ENCODE assay signal across 14 cellular contexts in genomic region chr6:69887026-69887425, GRCh38. TPM values are rescaled to one million over a fixed set of nuclear protein-coding genes. Genes with fewer than 3 reads are reported as not detected.
DNase-seq lines count a peak whose midpoint lies in the region; ATAC-seq and TF ChIP-seq lines count a peak whose summit lies in the region.
"Had no signal": no experiment of that assay in that cellular context is flagged by ENCODE, and none has a peak within 500 bp of the region (broad histone marks: within the 10 kb centered on the region; RNA-seq: fewer than 3 reads in every experiment).

No MANE protein-coding gene starts in this region.

- peaks cover 3% of the 10 kb centered on the region for H3K9me3 Mint-ChIP-seq in stimulated activated effector memory CD8-positive, alpha-beta T cell treated with anti-CD3 and anti-CD28 coated beads, Interleukin-12 subunit alpha, Interleukin-12 subunit beta, amount 100 ng/mL, for 72 hours

- H3K9me3 ChIP-seq in MM.1S (replicated peaks; ENCODE audit: insufficient read depth, low read length), result no peaks in the 10 kb centered on the region
- H3K9me3 ChIP-seq in SK-N-SH, result no peaks in the 10 kb centered on the region

- ATAC-seq in HG02588 (IDR thresholded peaks at IDR 0.05; ENCODE audit: unreplicated experiment), result peak; percentile 76
- ATAC-seq in stimulated activated effector memory CD8-positive, alpha-beta T cell treated with anti-CD3 and anti-CD28 coated beads, Interleukin-12 subunit alpha, Interleukin-12 subunit beta, amount 100 ng/mL, for 72 hours, result peak; percentile 62
- ATAC-seq: activated CD8-positive, alpha-beta memory T cell treated with anti-CD3 and anti-CD28 coated beads, Interleukin-2, amount 10 ng/mL, durations not matched to agents 7 days and 5 days had no signal

- H3K27ac Mint-ChIP-seq in stimulated activated effector memory CD8-positive, alpha-beta T cell treated with anti-CD3 and anti-CD28 coated beads, Interleukin-12 subunit alpha, Interleukin-12 subunit beta, amount 100 ng/mL, for 72 hours, result no peak overlapping the region
- H3K27ac Mint-ChIP-seq: activated CD8-positive, alpha-beta memory T cell treated with anti-CD3 and anti-CD28 coated beads, Interleukin-2, amount 10 ng/mL, durations not matched to agents 7 days and 5 days had no signal

- no peak overlapping the region for H3K27ac ChIP-seq in MM.1S (ENCODE audit: low read length)
- H3K27ac ChIP-seq in SK-N-SH (ENCODE audit: low read depth in 2 of 2, low read length in 1 of 2), result no peak overlapping the region
- H3K27ac ChIP-seq: coronary artery, parathyroid adenoma had no signal

- CTCF ChIA-PET in SK-N-SH (lab: Yijun Ruan, JAX), result interaction anchor here (0.5 to 1.5 kb wide), 2 partner anchors 10 to 129 kb away, joined by 3 read pairs; no protein-coding TSS in a partner anchor

- H3K79me2 ChIP-seq in MM.1S (ENCODE audit: low read length), result no peaks in the 10 kb centered on the region
- H3K79me2 ChIP-seq in SK-N-SH (ENCODE audit: insufficient read depth), result no peaks in the 10 kb centered on the region
- H3K79me2 ChIP-seq: parathyroid adenoma had no signal

- H3F3A ChIP-seq in MM.1S (ENCODE audit: insufficient read depth, low read length) (no peaks in the 10 kb centered on the region), SK-N-SH (replicated peaks; ENCODE audit: insufficient read depth) (no peaks in the 10 kb centered on the region)

- no peak for TF ChIP-seq RAD21 in SK-N-SH (IDR thresholded peaks at IDR 0.05; ENCODE audit: low read length)

- H4K20me1 ChIP-seq in MM.1S (ENCODE audit: insufficient read depth, low read length), result no peaks in the 10 kb centered on the region
- H4K20me1 ChIP-seq in SK-N-SH (ENCODE audit: insufficient read depth), result no peaks in the 10 kb centered on the region

- H3K4me3 ChIP-seq in MM.1S (ENCODE audit: low read length) (no peak overlapping the region), SK-N-SH (ENCODE audit: low read depth in 2 of 2, low read length in 1 of 2) (no peak overlapping the region)
- H3K4me3 ChIP-seq: coronary artery had no signal

- H3K9me2 ChIP-seq in MM.1S (replicated peaks; ENCODE audit: insufficient read depth, low read length) (no peaks in the 10 kb centered on the region), SK-N-SH (no peaks in the 10 kb centered on the region)

- H3K4me2 ChIP-seq in MM.1S (ENCODE audit: low read depth, low read length) (no peak overlapping the region), SK-N-SH (no peak overlapping the region)

- no peaks in the 10 kb centered on the region for H3K36me3 Mint-ChIP-seq in stimulated activated effector memory CD8-positive, alpha-beta T cell treated with anti-CD3 and anti-CD28 coated beads, Interleukin-12 subunit alpha, Interleukin-12 subunit beta, amount 100 ng/mL, for 72 hours
- H3K36me3 Mint-ChIP-seq: activated CD8-positive, alpha-beta memory T cell treated with anti-CD3 and anti-CD28 coated beads, Interleukin-2, amount 10 ng/mL, durations not matched to agents 7 days and 5 days had no signal

- POLR2A ChIA-PET in SK-N-SH (lab: Yijun Ruan, JAX), result no interaction called here

- H3K4me1 ChIP-seq in MM.1S (ENCODE audit: low read length) (no peaks in the 10 kb centered on the region), SK-N-SH (ENCODE audit: control insufficient read depth in 1 of 2, insufficient read depth in 2 of 2, low read depth in 1 of 2, low read length in 1 of 2) (peaks cover 0 to 4% of the 10 kb centered on the region in 2 experiments; a peak in 1 of 4 replicates)
- H3K4me1 ChIP-seq: parathyroid adenoma had no signal

- H3K9ac ChIP-seq in MM.1S (ENCODE audit: low read length), result no peak overlapping the region
- H3K9ac ChIP-seq in SK-N-SH, result no peak overlapping the region
- H3K9ac ChIP-seq: parathyroid adenoma had no signal

- no peaks in the 10 kb centered on the region for H3K36me3 ChIP-seq in MM.1S (replicated peaks; ENCODE audit: insufficient read depth, low read length)
- no peaks in the 10 kb centered on the region for H3K36me3 ChIP-seq in SK-N-SH (replicated peaks in 1 of 2; ENCODE audit: control insufficient read depth in 1 of 2, insufficient read depth in 2 of 2, low read length in 1 of 2)

- H3K27me3 ChIP-seq in MM.1S (replicated peaks; ENCODE audit: insufficient read depth, low read length) (no peaks in the 10 kb centered on the region), SK-N-SH (ENCODE audit: insufficient read depth) (no peaks in the 10 kb centered on the region)

- TF ChIP-seq EP300 in SK-N-SH (IDR thresholded peaks at IDR 0.05; ENCODE audit: borderline replicate concordance in 1 of 2, low read depth in 1 of 2, low read length in 1 of 2), result no peak

- H3K4me1 Mint-ChIP-seq in stimulated activated effector memory CD8-positive, alpha-beta T cell treated with anti-CD3 and anti-CD28 coated beads, Interleukin-12 subunit alpha, Interleukin-12 subunit beta, amount 100 ng/mL, for 72 hours, result no peaks in the 10 kb centered on the region
- H3K4me1 Mint-ChIP-seq: activated CD8-positive, alpha-beta memory T cell treated with anti-CD3 and anti-CD28 coated beads, Interleukin-2, amount 10 ng/mL, durations not matched to agents 7 days and 5 days had no signal

- no peak for TF ChIP-seq CTCF in MM.1S (IDR thresholded peaks at IDR 0.05; ENCODE audit: low read length)
- no peak for TF ChIP-seq CTCF in SK-N-SH (IDR thresholded peaks at IDR 0.05)

- H3K4me3 Mint-ChIP-seq in stimulated activated effector memory CD8-positive, alpha-beta T cell treated with anti-CD3 and anti-CD28 coated beads, Interleukin-12 subunit alpha, Interleukin-12 subunit beta, amount 100 ng/mL, for 72 hours, result no peak overlapping the region
- H3K4me3 Mint-ChIP-seq: activated CD8-positive, alpha-beta memory T cell treated with anti-CD3 and anti-CD28 coated beads, Interleukin-2, amount 10 ng/mL, durations not matched to agents 7 days and 5 days had no signal

- DNase-seq in DMS53 (lab: John Stamatoyannopoulos, UW), result peak; percentile 15
- DNase-seq in DMS53 treated with DMSO at 0.1 percent for 48 hours (lab: John Stamatoyannopoulos, UW; ENCODE audit: unreplicated experiment), result no peak
- peak; percentile 34 for DNase-seq in MM.1S
- no peak for DNase-seq in stimulated activated effector memory CD8-positive, alpha-beta T cell treated with anti-CD3 and anti-CD28 coated beads, Interleukin-12 subunit alpha, Interleukin-12 subunit beta, amount 100 ng/mL, for 72 hours (ENCODE audit: low spot score in 2 of 2)
- DNase-seq in SK-N-SH, result no peak
- no peak for DNase-seq in COLO829 (ENCODE audit: low spot score)
- no peak for DNase-seq in Ammon's horn (ENCODE audit: low spot score)
- DNase-seq: activated CD8-positive, alpha-beta memory T cell treated with anti-CD3 and anti-CD28 coated beads, Interleukin-2, amount 10 ng/mL, durations not matched to agents 7 days and 5 days; NCI-H1105; NCI-H446; stimulated activated CD4-positive, alpha-beta T cell treated with anti-CD3 and anti-CD28 coated beads, Interleukin-12 subunit alpha, Interleukin-12 subunit beta, amount 100 ng/mL, for 4 hours had no signal

- no peak overlapping the region for H2AFZ ChIP-seq in MM.1S (ENCODE audit: low read length)
- H2AFZ ChIP-seq in SK-N-SH (ENCODE audit: low read depth), result no peak overlapping the region
- H2AFZ ChIP-seq: parathyroid adenoma had no signal

- 53% methylated on average over 1 of the region's 1 CpG for WGBS in SK-N-SH (ENCODE audit: low lambda C conversion rate)

TF ChIP-seq in SK-N-SH, 30 proteins besides CTCF, POLR2A, EP300 and RAD21 (continues in another document):
- no peak for TF ChIP-seq TCF12 (IDR thresholded peaks at IDR 0.05)
- no peak for TF ChIP-seq PBX3 (IDR thresholded peaks at IDR 0.05)
- no peak for TF ChIP-seq FOXM1 (IDR thresholded peaks at IDR 0.05; ENCODE audit: low read depth)
- no peak for TF ChIP-seq FOXJ3 (CRISPR knock-in tag; IDR thresholded peaks at IDR 0.05)
- no peak for TF ChIP-seq RXRA (IDR thresholded peaks at IDR 0.05; ENCODE audit: borderline replicate concordance, low read depth)
- no peak for TF ChIP-seq RCOR1 (IDR thresholded peaks at IDR 0.05; ENCODE audit: low read length)
- no peak for TF ChIP-seq FOSL2 (IDR thresholded peaks at IDR 0.05; ENCODE audit: borderline replicate concordance, low read depth)
- TF ChIP-seq REST (IDR thresholded peaks at IDR 0.05; ENCODE audit: low read depth, low read length), result no peak
- no peak for TF ChIP-seq NFIC (IDR thresholded peaks at IDR 0.05; ENCODE audit: borderline replicate concordance)
- TF ChIP-seq RFX5 (IDR thresholded peaks at IDR 0.05; ENCODE audit: low read length), result no peak

RNA-seq across cellular contexts. Expression of gene COL19A1, which starts 20.7 kb away (rescaled TPM):
- polyA plus RNA-seq in SK-N-SH (2012; rRNA removed), result 0.10 and 0.15 TPM in 2 replicates
- polyA plus RNA-seq in SK-N-SH (2012; cell fraction: cytosol; rRNA removed), result 0.09 and 0.16 TPM in 2 replicates
- polyA plus RNA-seq in SK-N-SH (2012; cell fraction: nucleus; rRNA removed), result 0.12 and 0.24 TPM in 2 replicates

Comparison
In these comparisons a context has a peak if more than half of its experiments do, and no peak if none do; other contexts are left out.
1. DNase-seq: peak in DMS53 (single experiment) and MM.1S (single experiment); none in DMS53 treated with DMSO at 0.1 percent for 48 hours (single experiment), stimulated activated effector memory CD8-positive, alpha-beta T cell treated with anti-CD3 and anti-CD28 coated beads, Interleukin-12 subunit alpha, Interleukin-12 subunit beta, amount 100 ng/mL, for 72 hours (0 of 2), SK-N-SH (single experiment), COLO829 (single experiment) and Ammon's horn (single experiment).